ENCODE assay signal across 21 cellular contexts in the genomic region with DNA sequence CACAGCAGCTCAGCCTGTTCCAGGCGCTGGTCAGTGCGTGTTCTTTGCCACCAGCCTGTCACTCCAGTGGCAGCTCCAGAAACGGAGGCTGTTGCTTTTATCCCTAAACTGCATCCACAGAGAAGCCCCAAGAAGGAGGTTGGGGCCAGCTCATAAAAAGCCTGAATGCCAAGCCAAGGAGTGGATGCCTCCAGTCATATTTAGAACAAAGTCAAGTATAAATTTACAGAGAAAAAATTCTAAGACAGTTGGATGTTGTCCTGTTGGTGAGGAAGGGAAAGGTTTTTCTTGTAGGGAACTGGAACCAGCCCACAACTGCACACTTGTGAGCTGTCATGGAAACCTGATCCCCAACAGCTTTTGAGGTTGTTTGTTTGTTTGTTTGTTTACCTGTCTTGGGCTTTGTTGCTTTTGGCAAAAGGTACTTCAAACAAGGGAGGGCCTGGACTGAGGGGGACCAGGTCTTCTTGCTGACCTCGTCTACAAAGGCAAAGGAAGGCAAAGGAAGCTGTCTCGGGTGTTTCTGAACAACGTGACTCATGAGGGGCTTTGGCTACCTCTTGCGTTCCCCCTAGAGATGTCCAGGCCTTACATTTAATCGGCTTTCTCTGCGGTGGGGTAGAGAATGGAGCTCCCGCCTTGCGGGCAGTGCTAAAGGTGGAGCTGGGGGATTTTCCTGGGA. TPM values are rescaled to one million over a fixed set of nuclear protein-coding genes. Genes with fewer than 3 reads are reported as not detected.
A peak's percentile ranks its signal among the peaks of the same experiment; 100 is the strongest.
DNase-seq lines count a peak whose midpoint lies in the region; ATAC-seq, FAIRE-seq and TF ChIP-seq lines count a peak whose summit lies in the region.
"Had no signal": no experiment of that assay in that cellular context is flagged by ENCODE, and none has a peak within 500 bp of the region (broad histone marks: within the 10 kb centered on the region; RNA-seq: fewer than 3 reads in every experiment).

No MANE protein-coding gene starts in this region.

- H4K8ac ChIP-seq in mesendoderm (ENCODE audit: low read depth, low read length), result no peak overlapping the region

- TF ChIP-seq CTCF in heart right ventricle (IDR thresholded peaks at IDR 0.05) (no peak), GM12878 (IDR thresholded peaks at IDR 0.05 in 2 of 3, conservative IDR thresholded peaks at IDR 0.05 in 1 of 3; ENCODE audit: control insufficient read depth in 2 of 3, extremely low read depth in 1 of 3, insufficient read depth in 1 of 3, low read depth in 3 of 3, low read length in 3 of 3) (no peak), uterus (IDR thresholded peaks at IDR 0.05) (no peak)

- H2BK15ac ChIP-seq in mesendoderm (replicated peaks; ENCODE audit: low read depth), result no peak overlapping the region

- no peak for FAIRE-seq in GM12878 (lab: Jason Lieb, UNC)

- H3K4me3 ChIP-seq in heart right ventricle, result no peak overlapping the region
- H3K4me3 ChIP-seq in GM12878, result no peak overlapping the region
- H3K4me3 ChIP-seq in mesendoderm (ENCODE audit: low read length), result no peak overlapping the region
- no peak overlapping the region for H3K4me3 ChIP-seq in uterus
- H3K4me3 ChIP-seq: dorsolateral prefrontal cortex, left lung, Peyer's patch had no signal

- no peaks in the 10 kb centered on the region for H4K20me1 ChIP-seq in GM12878 (ENCODE audit: control insufficient read depth, insufficient read depth)

- no peak overlapping the region for H4K5ac ChIP-seq in mesendoderm (ENCODE audit: low read length)

- H3K27ac ChIP-seq in heart right ventricle (no peak overlapping the region), GM12878 (ENCODE audit: control insufficient read depth, insufficient read depth) (no peak overlapping the region), mesendoderm (ENCODE audit: low read depth, low read length) (no peak overlapping the region), uterus (peak overlapping the region; percentile 84 to 89)
- H3K27ac ChIP-seq: left lung had no signal

- ATAC-seq in left cardiac atrium, result no peak
- no peak for ATAC-seq in heart right ventricle
- ATAC-seq in GM12878, result no peak
- ATAC-seq in HG02840 (IDR thresholded peaks at IDR 0.05; ENCODE audit: low FRiP score, unreplicated experiment), result no peak
- ATAC-seq: left lung; right cardiac atrium; stimulated activated effector memory CD8-positive, alpha-beta T cell treated with anti-CD3 and anti-CD28 coated beads, Interleukin-12 subunit alpha, Interleukin-12 subunit beta, amount 100 ng/mL, for 72 hours had no signal

- in situ Hi-C loops in GM12878 (cut with MboI), result no loop called here

- no peak overlapping the region for H3K4ac ChIP-seq in mesendoderm (ENCODE audit: low read depth, low read length)

- H3K27me3 ChIP-seq in heart right ventricle (no peaks in the 10 kb centered on the region), GM12878 (replicated peaks in 1 of 2; ENCODE audit: control insufficient read depth in 2 of 2, insufficient read depth in 2 of 2, low read length in 1 of 2) (no peaks in the 10 kb centered on the region), mesendoderm (ENCODE audit: insufficient read depth, low read length, poor library complexity) (no peaks in the 10 kb centered on the region), uterus (no peaks in the 10 kb centered on the region)
- H3K27me3 ChIP-seq: dorsolateral prefrontal cortex, left lung, Peyer's patch had no signal

- no peak overlapping the region for H2BK120ac ChIP-seq in mesendoderm (ENCODE audit: low read depth, low read length)

- WGBS in heart right ventricle, 2 donors, result 83 to 87% methylated on average over 11 of the region's 11 CpGs
- WGBS in GM12878 (ENCODE audit: insufficient coverage, insufficient replicate concordance, low lambda C conversion rate, missing lambda C conversion rate), result 68% methylated on average over 11 of the region's 11 CpGs
- WGBS in mesendoderm (ENCODE audit: extremely low coverage, insufficient coverage, low lambda C conversion rate), result no CpG with 5 or more reads among the region's 11 CpGs

- H3K4me2 ChIP-seq in GM12878 (ENCODE audit: control insufficient read depth, insufficient read depth), result no peak overlapping the region
- H3K4me2 ChIP-seq in mesendoderm (ENCODE audit: low read length), result no peak overlapping the region

- SMC1A ChIA-PET in GM12878 (lab: Charles Lee; ENCODE audit: uncharacterized antibody, unreplicated experiment), result interaction anchor here (0.7 to 2.0 kb wide), 6 partner anchors 9 to 197 kb away, joined by 3 to 6 read pairs (median 4); no protein-coding TSS in a partner anchor

- TF ChIP-seq EP300 in GM12878 (IDR thresholded peaks at IDR 0.05; ENCODE audit: borderline replicate concordance in 1 of 2, control insufficient read depth in 1 of 2, low read depth in 2 of 2, low read length in 2 of 2), result no peak

- peak overlapping the region; percentile 34 for H3K56ac ChIP-seq in mesendoderm (ENCODE audit: low read length)

- RAD21 ChIA-PET in GM12878 (lab: Charles Lee; ENCODE audit: unreplicated experiment), result interaction anchor here (1.1 kb wide), 1 partner anchor 12 kb away, joined by 3 read pairs; no protein-coding TSS in a partner anchor

- no peak overlapping the region for H3K23ac ChIP-seq in mesendoderm (ENCODE audit: low read length)

- H3K79me2 ChIP-seq in GM12878 (ENCODE audit: control insufficient read depth, insufficient read depth, low read length) (no peaks in the 10 kb centered on the region), mesendoderm (ENCODE audit: control insufficient read depth, insufficient read depth, low read length) (no peaks in the 10 kb centered on the region)

- BruUV-seq in GM12878 (replicated peaks; lab: Mats Ljungman, UMichigan), result no TSS peak

- no peak overlapping the region for H3K9ac ChIP-seq in GM12878 (ENCODE audit: control insufficient read depth, insufficient read depth, low read length)
- H3K9ac ChIP-seq in mesendoderm (ENCODE audit: low read length), result no peak overlapping the region

- no peak overlapping the region for H2AFZ ChIP-seq in GM12878 (ENCODE audit: control insufficient read depth, low read depth, low read length)

- POLR2A ChIA-PET in GM12878 (lab: Charles Lee), result no interaction called here

- H3K4me1 ChIP-seq in heart right ventricle, result peaks cover 0 to 27% (median 7%) of the 10 kb centered on the region in 9 donors
- peaks cover 4% of the 10 kb centered on the region for H3K4me1 ChIP-seq in GM12878 (ENCODE audit: control insufficient read depth, insufficient read depth, low read length)
- H3K4me1 ChIP-seq in mesendoderm (ENCODE audit: control insufficient read depth, low read depth, low read length), result peaks cover 7% of the 10 kb centered on the region
- peaks cover 0 to 10% of the 10 kb centered on the region in 2 donors for H3K4me1 ChIP-seq in uterus
- H3K4me1 ChIP-seq: left lung had no signal

- TF ChIP-seq POLR2A in GM12878 (IDR thresholded peaks at IDR 0.05; ENCODE audit: low read depth, low read length), result no peak
- no peak for TF ChIP-seq POLR2A in uterus (IDR thresholded peaks at IDR 0.05)

- no peak for TF ChIP-seq RAD21 in GM12878 (IDR thresholded peaks at IDR 0.05; ENCODE audit: insufficient read depth, low read depth, low read length)

- no peak overlapping the region for H2AK5ac ChIP-seq in mesendoderm (ENCODE audit: low read length)

- H2BK5ac ChIP-seq in mesendoderm (ENCODE audit: low read length), result no peak overlapping the region

- H3K9me3 ChIP-seq in heart right ventricle (no peaks in the 10 kb centered on the region), GM12878 (replicated peaks; ENCODE audit: control insufficient read depth, insufficient read depth, low read length) (no peaks in the 10 kb centered on the region), uterus (no peaks in the 10 kb centered on the region)
- H3K9me3 ChIP-seq: left lung, Peyer's patch had no signal

- H3K36me3 ChIP-seq in heart right ventricle (peaks cover 0 to 12% (median 0%) of the 10 kb centered on the region in 9 donors), GM12878 (ENCODE audit: control insufficient read depth in 2 of 2, insufficient read depth in 2 of 2, low read length in 1 of 2) (no peaks in the 10 kb centered on the region), mesendoderm (ENCODE audit: control insufficient read depth, insufficient read depth, low read length) (no peaks in the 10 kb centered on the region), uterus (no peaks in the 10 kb centered on the region)
- H3K36me3 ChIP-seq: left lung, Peyer's patch had no signal

- H3K18ac ChIP-seq in mesendoderm (ENCODE audit: low read length), result no peak overlapping the region

- no peaks in the 10 kb centered on the region for H3K79me1 ChIP-seq in mesendoderm (ENCODE audit: low read length)

- intact Hi-C loops in left cardiac atrium (cut with DNase I) (no loop called here), heart right ventricle (cut with DNase I) (no loop called here), GM12878 (cut with micrococcal nuclease; ENCODE audit: unreplicated experiment) (no loop called here), uterus (cut with DNase I; ENCODE audit: low total_unique reads) (no loop called here)

- DNase-seq in left cardiac atrium (peak; percentile 7), heart right ventricle (no peak), GM12878 (ENCODE audit: low read depth, low spot score) (no peak), mesendoderm (peak; percentile 45), uterus (no peak), medulla oblongata (ENCODE audit: extremely low spot score) (no peak)
- no peak for DNase-seq in stimulated activated naive CD4-positive, alpha-beta T cell (lab: John Stamatoyannopoulos, UW)
- DNase-seq: 8988T; activated CD8-positive, alpha-beta memory T cell treated with anti-CD3 and anti-CD28 coated beads, Interleukin-2, amount 50 U/mL, for 4 hours; CD8-positive, alpha-beta memory T cell; dorsolateral prefrontal cortex; left lung; NCI-H187; NCI-H524 treated with DMSO at 0.1 percent for 48 hours; Peyer's patch; right cardiac atrium; T-helper 1 cell had no signal

- CTCF ChIA-PET in GM12878 (lab: Yijun Ruan, JAX), result interaction anchor here (0.9 to 1.4 kb wide), 8 partner anchors 10 to 40 kb away, joined by 3 to 6 read pairs (median 3); partner anchors contain the start of gene WDR38

RNA-seq across cellular contexts. Expression of gene OLFML2A, which starts 36.7 kb away (rescaled TPM):
- 10 to 100 TPM; 19.4 to 24.6 TPM for total RNA-seq in left cardiac atrium
- total RNA-seq in heart right ventricle, result 10 to 100 TPM; 21.9 to 51.2 (median 32.5) TPM
- 1 to 10 TPM; 5.9 to 9.3 TPM for polyA plus RNA-seq in heart right ventricle
- 0.34 and 0.56 TPM in 2 replicates for total RNA-seq in GM12878 (2013; cell fraction: nucleolus; rRNA removed)
- total RNA-seq in GM12878 (2014; rRNA removed), result 0.05 and 0.06 TPM in 2 replicates
- 0.09 and 0.14 TPM in 2 replicates for total RNA-seq in GM12878 (2014; rRNA removed; fragmentation: Illumina TruSeq; extraction: Trizol)
- total RNA-seq in GM12878 (2021), result 0.10 and 0.27 TPM in 2 replicates
- polyA plus RNA-seq in GM12878 (2011; ENCODE audit: low read depth), result 0.05 TPM
- not detected in 2 replicates for polyA plus RNA-seq in GM12878 (2011; rRNA removed)
- 0.01 and 0.03 TPM in 2 replicates for polyA plus RNA-seq in GM12878 (2011; cell fraction: cytosol; rRNA removed)
- 0.03 and 0.04 TPM in 2 replicates for polyA plus RNA-seq in GM12878 (2011; cell fraction: nucleus; rRNA removed)
- polyA plus RNA-seq in GM12878 (2012), result 0.12 and 0.22 TPM in 2 replicates
- polyA plus RNA-seq in GM12878 (2014; fragmentation: Illumina TruSeq; extraction: Trizol), result 0.06 and 0.10 TPM in 2 replicates
- polyA plus RNA-seq in GM12878 (2014; fragmentation: Nextera tagmentation; extraction: Ambion mirVana), result under 1 TPM in 1 of 2 experiments, not detected in 1; 0.02 TPM
- 0.13 and 0.16 TPM in 2 replicates for polyA plus RNA-seq in GM12878 (2014; rRNA removed)
- not detected for polyA plus RNA-seq in GM12878 (2016; fragmentation: Nextera tagmentation; extraction: Ambion mirVana)
- polyA minus RNA-seq in GM12878 (2011; rRNA and poly(A)+ RNA removed), result not detected in 2 replicates
- not detected in 2 replicates for polyA minus RNA-seq in GM12878 (2011; cell fraction: cytosol; rRNA and poly(A)+ RNA removed)
- polyA minus RNA-seq in GM12878 (2011; cell fraction: nucleus; rRNA and poly(A)+ RNA removed), result not detected in 2 replicates
- 2.1 TPM for polyA plus RNA-seq in mesendoderm (2013, experiment 1 of 2)
- 2.4 TPM for polyA plus RNA-seq in mesendoderm (2013, experiment 2 of 2)
- 10 to 100 TPM; 21.3 to 86.5 (median 71.8) TPM for total RNA-seq in uterus
- total RNA-seq: CD8-positive, alpha-beta memory T cell had no signal
- polyA plus RNA-seq: CD8-positive, alpha-beta memory T cell had no signal

RNA-seq across cellular contexts. Expression of gene WDR38, which starts 39.6 kb away (rescaled TPM):
- not detected for total RNA-seq in left cardiac atrium
- total RNA-seq in heart right ventricle, result under 1 TPM in 1 of 10 donors, not detected in 9; 0.22 TPM
- under 1 TPM in 1 of 2 donors, not detected in 1; 0.04 TPM for polyA plus RNA-seq in heart right ventricle
- not detected in 2 replicates for total RNA-seq in GM12878 (2013; cell fraction: nucleolus; rRNA removed)
- not detected in 2 replicates for total RNA-seq in GM12878 (2014; rRNA removed)
- not detected in 2 replicates for total RNA-seq in GM12878 (2014; rRNA removed; fragmentation: Illumina TruSeq; extraction: Trizol)
- not detected in 2 replicates for total RNA-seq in GM12878 (2021)
- polyA plus RNA-seq in GM12878 (2011; ENCODE audit: low read depth), result not detected
- polyA plus RNA-seq in GM12878 (2011; rRNA removed), result not detected in 2 replicates
- not detected in 2 replicates for polyA plus RNA-seq in GM12878 (2011; cell fraction: cytosol; rRNA removed)
- not detected in 2 replicates for polyA plus RNA-seq in GM12878 (2011; cell fraction: nucleus; rRNA removed)
- not detected in 2 replicates for polyA plus RNA-seq in GM12878 (2012)
- polyA plus RNA-seq in GM12878 (2014; fragmentation: Illumina TruSeq; extraction: Trizol), result not detected in 2 replicates
- not detected for polyA plus RNA-seq in GM12878 (2014; fragmentation: Nextera tagmentation; extraction: Ambion mirVana)
- polyA plus RNA-seq in GM12878 (2014; rRNA removed), result not detected in 2 replicates
- not detected for polyA plus RNA-seq in GM12878 (2016; fragmentation: Nextera tagmentation; extraction: Ambion mirVana)
- not detected in 2 replicates for polyA minus RNA-seq in GM12878 (2011; rRNA and poly(A)+ RNA removed)
- not detected in 2 replicates for polyA minus RNA-seq in GM12878 (2011; cell fraction: cytosol; rRNA and poly(A)+ RNA removed)
- not detected in 2 replicates for polyA minus RNA-seq in GM12878 (2011; cell fraction: nucleus; rRNA and poly(A)+ RNA removed)
- not detected for polyA plus RNA-seq in mesendoderm (2013, experiment 1 of 2)
- not detected for polyA plus RNA-seq in mesendoderm (2013, experiment 2 of 2)
- total RNA-seq in uterus, result 1 to 10 TPM in 1 of 4 donors, under 1 TPM in 1, not detected in 2; 0.79 to 1.9 TPM
- total RNA-seq: CD8-positive, alpha-beta memory T cell; G401; Peyer's patch; right cardiac atrium had no signal
- polyA plus RNA-seq: CD8-positive, alpha-beta memory T cell; neural cell had no signal

RNA-seq across cellular contexts. Expression of gene NR6A1, which starts 42.5 kb away (rescaled TPM):
- total RNA-seq in left cardiac atrium (1 to 10 TPM; 1.2 to 1.3 TPM), heart right ventricle (1 to 10 TPM in 8 of 10 donors, under 1 TPM in 2; 0.78 to 2.0 (median 1.2) TPM), GM12878 (2014; rRNA removed) (5.9 and 6.1 TPM in 2 replicates), GM12878 (2014; rRNA removed; fragmentation: Illumina TruSeq; extraction: Trizol) (5.0 and 5.4 TPM in 2 replicates), GM12878 (2021) (8.7 and 9.2 TPM in 2 replicates), uterus (1 to 10 TPM in 2 of 4 donors, under 1 TPM in 1, not detected in 1; under 0.01 to 2.6 (median 1.3) TPM)
- polyA plus RNA-seq in heart right ventricle (1 to 10 TPM in 1 of 2 donors, under 1 TPM in 1; 0.29 to 1.0 TPM), GM12878 (2011; rRNA removed) (5.8 and 8.0 TPM in 2 replicates), GM12878 (2014; fragmentation: Illumina TruSeq; extraction: Trizol) (5.1 and 5.7 TPM in 2 replicates), GM12878 (2014; fragmentation: Nextera tagmentation; extraction: Ambion mirVana) (1 to 10 TPM; 1.2 to 2.5 TPM), GM12878 (2014; rRNA removed) (3.9 and 4.1 TPM in 2 replicates), GM12878 (2016; fragmentation: Nextera tagmentation; extraction: Ambion mirVana) (1 to 10 TPM; 2.6 to 2.9 TPM)
- 25.7 and 29.8 TPM in 2 replicates for total RNA-seq in GM12878 (2013; cell fraction: nucleolus; rRNA removed)
- 2.9 TPM for polyA plus RNA-seq in GM12878 (2011; ENCODE audit: low read depth)
- 6.2 and 6.4 TPM in 2 replicates for polyA plus RNA-seq in GM12878 (2011; cell fraction: cytosol; rRNA removed)
- polyA plus RNA-seq in GM12878 (2011; cell fraction: nucleus; rRNA removed), result 7.7 and 8.9 TPM in 2 replicates
- polyA plus RNA-seq in GM12878 (2012), result 2.9 and 3.3 TPM in 2 replicates
- polyA minus RNA-seq in GM12878 (2011; rRNA and poly(A)+ RNA removed), result 18.5 and 20.6 TPM in 2 replicates
- 5.3 and 5.6 TPM in 2 replicates for polyA minus RNA-seq in GM12878 (2011; cell fraction: cytosol; rRNA and poly(A)+ RNA removed)
- 5.2 and 10.0 TPM in 2 replicates for polyA minus RNA-seq in GM12878 (2011; cell fraction: nucleus; rRNA and poly(A)+ RNA removed)
- 58.7 TPM for polyA plus RNA-seq in mesendoderm (2013, experiment 1 of 2)
- polyA plus RNA-seq in mesendoderm (2013, experiment 2 of 2), result 58.1 TPM
- polyA plus RNA-seq: CD8-positive, alpha-beta memory T cell had no signal

RNA-seq across cellular contexts. Expression of gene RPL35, which starts 48.1 kb away (rescaled TPM):
- total RNA-seq in left cardiac atrium (100 to 1,000 TPM; 814 to 826 TPM), heart right ventricle (100 to 1,000 TPM; 598 to 885 (median 678) TPM), GM12878 (2014; rRNA removed) (4,617 and 5,922 TPM in 2 replicates), GM12878 (2014; rRNA removed; fragmentation: Illumina TruSeq; extraction: Trizol) (3,907 and 4,081 TPM in 2 replicates), GM12878 (2021) (2,572 and 2,695 TPM in 2 replicates), uterus (1,000 to 10,000 TPM in 3 of 4 donors, 100 to 1,000 TPM in 1; 913 to 5,275 (median 2,170) TPM)
- polyA plus RNA-seq in heart right ventricle (1,000 to 10,000 TPM; 3,237 to 3,743 TPM), GM12878 (2011; rRNA removed) (1,958 and 3,572 TPM in 2 replicates), GM12878 (2014; fragmentation: Illumina TruSeq; extraction: Trizol) (1,263 and 3,648 TPM in 2 replicates), GM12878 (2014; fragmentation: Nextera tagmentation; extraction: Ambion mirVana) (1,000 to 10,000 TPM; 5,281 to 6,300 TPM), GM12878 (2014; rRNA removed) (5,524 and 8,197 TPM in 2 replicates), GM12878 (2016; fragmentation: Nextera tagmentation; extraction: Ambion mirVana) (1,000 to 10,000 TPM; 2,862 to 2,907 TPM)
- total RNA-seq in GM12878 (2013; cell fraction: nucleolus; rRNA removed), result 241 and 243 TPM in 2 replicates
- 8,256 TPM for polyA plus RNA-seq in GM12878 (2011; ENCODE audit: low read depth)
- 3,518 and 4,273 TPM in 2 replicates for polyA plus RNA-seq in GM12878 (2011; cell fraction: cytosol; rRNA removed)
- polyA plus RNA-seq in GM12878 (2011; cell fraction: nucleus; rRNA removed), result 2,765 and 2,930 TPM in 2 replicates
- polyA plus RNA-seq in GM12878 (2012), result 4,228 and 5,722 TPM in 2 replicates
- 257 and 484 TPM in 2 replicates for polyA minus RNA-seq in GM12878 (2011; rRNA and poly(A)+ RNA removed)
- polyA minus RNA-seq in GM12878 (2011; cell fraction: cytosol; rRNA and poly(A)+ RNA removed), result 235 and 251 TPM in 2 replicates
- polyA minus RNA-seq in GM12878 (2011; cell fraction: nucleus; rRNA and poly(A)+ RNA removed), result 161 and 224 TPM in 2 replicates
- 5,500 TPM for polyA plus RNA-seq in mesendoderm (2013, experiment 1 of 2)
- polyA plus RNA-seq in mesendoderm (2013, experiment 2 of 2), result 5,550 TPM

RNA-seq across cellular contexts. Expression of gene ARPC5L, which starts 48.3 kb away (rescaled TPM):
- total RNA-seq in left cardiac atrium (10 to 100 TPM; 31.3 to 41.6 TPM), heart right ventricle (10 to 100 TPM; 30.6 to 69.4 (median 39.9) TPM), GM12878 (2014; rRNA removed) (62.2 and 63.9 TPM in 2 replicates), GM12878 (2014; rRNA removed; fragmentation: Illumina TruSeq; extraction: Trizol) (84.4 and 90.1 TPM in 2 replicates), GM12878 (2021) (93.0 and 98.4 TPM in 2 replicates), uterus (10 to 100 TPM in 1 of 4 donors, 1 to 10 TPM in 3; 1.0 to 18.3 (median 5.6) TPM)
- polyA plus RNA-seq in heart right ventricle (10 to 100 TPM; 26.6 to 74.9 TPM), GM12878 (2011; rRNA removed) (110 and 123 TPM in 2 replicates), GM12878 (2014; fragmentation: Illumina TruSeq; extraction: Trizol) (89.6 and 105 TPM in 2 replicates), GM12878 (2014; fragmentation: Nextera tagmentation; extraction: Ambion mirVana) (100 to 1,000 TPM in 1 of 2 experiments, 10 to 100 TPM in 1; 42.3 to 121 TPM), GM12878 (2014; rRNA removed) (149 and 150 TPM in 2 replicates), GM12878 (2016; fragmentation: Nextera tagmentation; extraction: Ambion mirVana) (100 to 1,000 TPM; 179 to 207 TPM)
- total RNA-seq in GM12878 (2013; cell fraction: nucleolus; rRNA removed), result 19.5 and 22.2 TPM in 2 replicates
- polyA plus RNA-seq in GM12878 (2011; ENCODE audit: low read depth), result 99.7 TPM
- 64.1 and 80.8 TPM in 2 replicates for polyA plus RNA-seq in GM12878 (2011; cell fraction: cytosol; rRNA removed)
- 44.1 and 61.9 TPM in 2 replicates for polyA plus RNA-seq in GM12878 (2011; cell fraction: nucleus; rRNA removed)
- 75.2 and 105 TPM in 2 replicates for polyA plus RNA-seq in GM12878 (2012)
- 34.7 and 36.9 TPM in 2 replicates for polyA minus RNA-seq in GM12878 (2011; rRNA and poly(A)+ RNA removed)
- 17.0 and 20.1 TPM in 2 replicates for polyA minus RNA-seq in GM12878 (2011; cell fraction: cytosol; rRNA and poly(A)+ RNA removed)
- 10.4 and 23.5 TPM in 2 replicates for polyA minus RNA-seq in GM12878 (2011; cell fraction: nucleus; rRNA and poly(A)+ RNA removed)
- 67.4 TPM for polyA plus RNA-seq in mesendoderm (2013, experiment 1 of 2)
- polyA plus RNA-seq in mesendoderm (2013, experiment 2 of 2), result 66.9 TPM

Comparison
In these comparisons a context has a peak if more than half of its experiments do, and no peak if none do; other contexts are left out.
1. DNase-seq: peak in left cardiac atrium (single experiment) and mesendoderm (single experiment); none in heart right ventricle (0 of 2), GM12878 (single experiment), uterus (0 of 2), stimulated activated naive CD4-positive, alpha-beta T cell (0 of 6) and medulla oblongata (single experiment).
2. H3K27ac ChIP-seq: peak in uterus (2 of 2); none in heart right ventricle (0 of 10), GM12878 (single experiment) and mesendoderm (single experiment).
3. RNA of gene OLFML2A, which starts 36.7 kb away (total RNA-seq): 21.3 to 86.5 TPM in uterus, 21.9 to 51.2 TPM in heart right ventricle and 19.4 to 24.6 TPM in left cardiac atrium; 0.05 to 0.56 TPM in GM12878; every median in the first group is over 10 times any median in the second.